ENCODE assay signal across 35 cellular contexts in the genomic region with DNA sequence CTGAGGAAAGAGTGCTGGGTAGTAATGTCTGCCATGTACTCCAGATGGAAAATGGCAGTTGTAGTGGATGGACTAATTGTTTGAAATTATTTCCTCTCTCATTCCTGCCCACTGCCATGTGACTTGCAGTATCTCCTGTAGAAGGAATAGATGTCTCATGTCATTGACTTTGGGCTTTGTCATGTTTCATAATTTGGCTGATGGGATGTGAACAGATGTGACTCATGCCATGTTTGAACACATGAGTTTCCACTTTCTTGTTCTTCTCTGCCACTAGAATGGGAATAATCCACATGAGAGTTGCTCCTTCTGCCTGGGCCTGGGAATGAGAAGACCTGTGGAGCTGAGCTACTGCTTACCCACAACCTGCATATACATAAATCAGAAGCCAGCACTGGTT. TPM values are rescaled to one million over a fixed set of nuclear protein-coding genes. Genes with fewer than 3 reads are reported as not detected.
"Had no signal": no experiment of that assay in that cellular context is flagged by ENCODE, and none has a peak within 500 bp of the region (broad histone marks: within the 10 kb centered on the region; RNA-seq: fewer than 3 reads in every experiment).

No MANE protein-coding gene starts in this region.

- DNase-seq: activated CD4-positive, alpha-beta T cell treated with anti-CD3 and anti-CD28 coated beads, Interleukin-2, amount 50 U/mL, for 4 hours; activated CD8-positive, alpha-beta memory T cell treated with anti-CD3 and anti-CD28 coated beads, Interleukin-2, amount 50 U/mL, for 48 hours; activated naive CD4-positive, alpha-beta T cell; activated T-cell treated with anti-CD3 and anti-CD28 coated beads, Interleukin-2, amount 50 U/mL, for 4 hours; adrenal gland; brain microvascular endothelial cell; colonic mucosa; endodermal cell; glutamatergic neuron; immature natural killer cell; left ventricle myocardium inferior; natural killer cell; ovary; psoas muscle; stimulated activated CD4-positive, alpha-beta T cell treated with anti-CD3 and anti-CD28 coated beads, Interleukin-12 subunit alpha, Interleukin-12 subunit beta, amount 100 ng/mL, for 4 hours; T1000; tibial artery had no signal

- H3K27me3 ChIP-seq: adrenal gland, ascending aorta, brain microvascular endothelial cell, colonic mucosa, ovary, right atrium auricular region, tibial artery had no signal

- H3K9me3 Mint-ChIP-seq: activated T-cell treated with anti-CD3 and anti-CD28 coated beads, Interleukin-2, amount 50 U/mL, for 4 hours; activated T-helper 2 cell treated with anti-CD3 and anti-CD28 coated beads, Interferon-gamma antibody, Interleukin-2, Interleukin-4, amounts not matched to agents 10 μg/mL and 5 μg/mL and 100 μg/mL, durations not matched to agents 14 hours and 24 hours and 36 hours; central memory CD8-positive, alpha-beta T cell; endodermal cell; immature natural killer cell; mesothelial cell of epicardium; natural killer cell; stimulated activated naive CD8-positive, alpha-beta T cell treated with anti-CD3 and anti-CD28 coated beads, Interleukin-15, Interleukin-2, amounts not matched to agents 100 ng/mL and 50 ng/mL, for 24 hours; T-helper 1 cell treated with Interleukin-12 subunit alpha and Interleukin-12 subunit beta and Interleukin-4 antibody, amounts not matched to agents 30 μg/mL and 1 μg/mL, for 36 hours had no signal

- FAIRE-seq: frontal cortex had no signal

- H3K27me3 Mint-ChIP-seq: activated naive CD8-positive, alpha-beta T cell had no signal

- H3K36me3 ChIP-seq: ovary had no signal

- H3K4me3 ChIP-seq: adrenal gland, ascending aorta, colonic mucosa, hepatocyte, left ventricle myocardium inferior, ovary, psoas muscle, right atrium auricular region, tibial artery had no signal

- H3K27ac ChIP-seq: adrenal gland, brain microvascular endothelial cell, colonic mucosa, hepatocyte, left ventricle myocardium inferior, ovary, psoas muscle, right atrium auricular region, tibial artery had no signal

- H3K4me3 Mint-ChIP-seq: activated naive CD8-positive, alpha-beta T cell; activated T-cell treated with anti-CD3 and anti-CD28 coated beads, Interleukin-2, amount 50 U/mL, for 4 hours; central memory CD8-positive, alpha-beta T cell; endodermal cell; mesothelial cell of epicardium; natural killer cell; stimulated activated naive CD8-positive, alpha-beta T cell treated with anti-CD3 and anti-CD28 coated beads, Interleukin-15, Interleukin-2, amounts not matched to agents 100 ng/mL and 50 ng/mL, for 24 hours; T-helper 1 cell treated with Interleukin-12 subunit alpha and Interleukin-12 subunit beta and Interleukin-4 antibody, amounts not matched to agents 30 μg/mL and 1 μg/mL, for 36 hours; WTC11 had no signal

- H3K36me3 Mint-ChIP-seq: activated naive CD8-positive, alpha-beta T cell; natural killer cell; WTC11 had no signal

- H3K27ac Mint-ChIP-seq: activated naive CD8-positive, alpha-beta T cell; activated T-helper 2 cell treated with anti-CD3 and anti-CD28 coated beads, Interferon-gamma antibody, Interleukin-2, Interleukin-4, amounts not matched to agents 10 μg/mL and 5 μg/mL and 100 μg/mL, durations not matched to agents 14 hours and 24 hours and 36 hours; endodermal cell; mesothelial cell of epicardium; natural killer cell; T-helper 1 cell treated with Interleukin-12 subunit alpha and Interleukin-12 subunit beta and Interleukin-4 antibody, amounts not matched to agents 30 μg/mL and 1 μg/mL, for 36 hours; WTC11 had no signal

- ATAC-seq: activated T-cell treated with anti-CD3 and anti-CD28 coated beads, Interleukin-2, amount 50 U/mL, for 4 hours; natural killer cell; psoas muscle; WTC11 had no signal

- H3K9me3 ChIP-seq: adrenal gland, ascending aorta, colonic mucosa, left ventricle myocardium inferior, ovary, psoas muscle, right atrium auricular region, tibial artery had no signal

RNA-seq across cellular contexts. Expression of gene CISTR, which starts 22.1 kb away (rescaled TPM):
- total RNA-seq: activated CD8-positive, alpha-beta memory T cell treated with anti-CD3 and anti-CD28 coated beads for 36 hours; activated T-cell treated with anti-CD3 and anti-CD28 coated beads, Interleukin-2, amount 50 U/mL, for 4 hours; activated T-helper 2 cell treated with anti-CD3 and anti-CD28 coated beads, Interferon-gamma antibody, Interleukin-2, Interleukin-4, amounts not matched to agents 10 μg/mL and 5 μg/mL and 100 μg/mL, durations not matched to agents 14 hours and 24 hours and 36 hours; adrenal gland; ascending aorta; colonic mucosa; endodermal cell; epithelial cell of proximal tubule; fibroblast of lung; frontal cortex; hepatocyte; kidney epithelial cell; lung microvascular endothelial cell; mesothelial cell of epicardium; natural killer cell; ovary; psoas muscle; skeletal muscle tissue; urinary bladder had no signal
- polyA plus RNA-seq: adrenal gland, fibroblast of lung, hepatocyte, immature natural killer cell, ovary, psoas muscle, urinary bladder had no signal
